In genomic region chr2:131047920-131048560, GRCh38 we compare ENCODE assay signal across 19 cellular contexts. TPM values are rescaled to one million over a fixed set of nuclear protein-coding genes. Genes with fewer than 3 reads are reported as not detected.
DNase-seq lines count a peak whose midpoint lies in the region; ATAC-seq and TF ChIP-seq lines count a peak whose summit lies in the region.
"Had no signal": no experiment of that assay in that cellular context is flagged by ENCODE, and none has a peak within 500 bp of the region (broad histone marks: within the 10 kb centered on the region; RNA-seq: fewer than 3 reads in every experiment).

No MANE protein-coding gene starts in this region.

- H3K9me3 ChIP-seq in HEK293 (ENCODE audit: control insufficient read depth, insufficient read depth, low read depth, low read length) = no peaks in the 10 kb centered on the region
- H3K9me3 ChIP-seq in osteoblast (ENCODE audit: low read depth, low read length) = no peaks in the 10 kb centered on the region
- H3K9me3 ChIP-seq in mucosa of descending colon = no peaks in the 10 kb centered on the region
- H3K9me3 ChIP-seq: BLaER1 had no signal

- H3K4me3 ChIP-seq in HEK293 (ENCODE audit: low read depth, low read length) (no peak overlapping the region), osteoblast (ENCODE audit: insufficient read depth, low read length) (no peak overlapping the region), mucosa of descending colon (no peak overlapping the region)
- H3K4me3 ChIP-seq: BLaER1 had no signal

- H3K4me1 Mint-ChIP-seq in activated T-cell treated with anti-CD3 and anti-CD28 coated beads, Interleukin-2, amount 50 U/mL, for 24 hours (ENCODE audit: low read depth) = no peaks in the 10 kb centered on the region
- H3K4me1 Mint-ChIP-seq in central memory CD8-positive, alpha-beta T cell = peaks cover 28% of the 10 kb centered on the region

- peak overlapping the region; percentile 29 for H3K27ac Mint-ChIP-seq in activated T-cell treated with anti-CD3 and anti-CD28 coated beads, Interleukin-2, amount 50 U/mL, for 24 hours
- H3K27ac Mint-ChIP-seq in central memory CD8-positive, alpha-beta T cell (ENCODE audit: low read depth) = peak overlapping the region; percentile 78

- no peak overlapping the region for H2AFZ ChIP-seq in osteoblast (ENCODE audit: low read length)

- H4K20me1 ChIP-seq in osteoblast (ENCODE audit: insufficient read depth, low read length) = peaks cover 11% of the 10 kb centered on the region

- no peak for TF ChIP-seq CTCF in HEK293 (tag by site-specific recombination; IDR thresholded peaks at IDR 0.05)
- TF ChIP-seq CTCF in osteoblast (IDR thresholded peaks at IDR 0.05; ENCODE audit: extremely low read depth, low read depth, low read length) = no peak
- no peak for TF ChIP-seq CTCF in mucosa of descending colon (IDR thresholded peaks at IDR 0.05)

- intact Hi-C loops in mucosa of descending colon (cut with DNase I, micrococcal nuclease) = no loop called here

- H3K27me3 ChIP-seq in osteoblast (ENCODE audit: insufficient read depth, low read length) = no peaks in the 10 kb centered on the region
- H3K27me3 ChIP-seq: BLaER1 had no signal

- H3K4me2 ChIP-seq in osteoblast (ENCODE audit: insufficient read depth, low read length) = no peak overlapping the region
- H3K4me2 ChIP-seq: BLaER1 had no signal

- ATAC-seq in central memory CD8-positive, alpha-beta T cell (replicated peaks; ENCODE audit: extremely low read depth, poor library complexity, severe bottlenecking) = no peak
- no peak for ATAC-seq in mucosa of descending colon
- ATAC-seq in HG03460 (IDR thresholded peaks at IDR 0.05; ENCODE audit: unreplicated experiment) = no peak

- POLR2A ChIA-PET in HEK293 (lab: Yijun Ruan, JAX) = no interaction called here

- H3K27ac ChIP-seq in HEK293 (ENCODE audit: extremely low read depth, low read depth, low read length) (no peak overlapping the region), osteoblast (ENCODE audit: low read depth, low read length) (no peak overlapping the region)
- H3K27ac ChIP-seq: BLaER1 had no signal

- H3K4me3 Mint-ChIP-seq in activated T-cell treated with anti-CD3 and anti-CD28 coated beads, Interleukin-2, amount 50 U/mL, for 24 hours = no peak overlapping the region
- H3K4me3 Mint-ChIP-seq in central memory CD8-positive, alpha-beta T cell = no peak overlapping the region

- no peaks in the 10 kb centered on the region for H3K9me3 Mint-ChIP-seq in activated T-cell treated with anti-CD3 and anti-CD28 coated beads, Interleukin-2, amount 50 U/mL, for 24 hours
- H3K9me3 Mint-ChIP-seq in central memory CD8-positive, alpha-beta T cell = no peaks in the 10 kb centered on the region

- CTCF ChIA-PET in HEK293 (lab: Yijun Ruan, JAX) = no interaction called here

- DNase-seq in activated T-cell treated with anti-CD3 and anti-CD28 coated beads, Interleukin-2, amount 50 U/mL, for 24 hours = no peak
- no peak for DNase-seq in activated T-cell treated with anti-CD3 and anti-CD28 coated beads, Interleukin-2, amount 50 U/mL, for 1 hour
- no peak for DNase-seq in central memory CD8-positive, alpha-beta T cell (ENCODE audit: low spot score in 2 of 2)
- DNase-seq in osteoblast (ENCODE audit: insufficient read length, low spot score, missing footprints) (peak; percentile 43), mucosa of descending colon (no peak), NCI-H526 (lab: John Stamatoyannopoulos, UW) (no peak)
- DNase-seq: DMS 273 treated with DMSO at 0.1 percent for 48 hours; GDM1; KBM-7; MV-4-11; NCI-H1417; NCI-H1930; NCI-H2171; NCI-H446; NK-92 treated with Interleukin-12 subunit alpha and Interleukin-12 subunit beta, amount 100 ng/mL, for 24 hours; SHP77 treated with DMSO at 0.1 percent for 48 hours had no signal

- H3K36me3 ChIP-seq in HEK293 (ENCODE audit: control insufficient read depth in 2 of 2, insufficient read depth in 1 of 2, low read length in 2 of 2) (peaks cover 1 to 81% of the 10 kb centered on the region in 2 experiments), osteoblast (ENCODE audit: insufficient read depth, low read length) (peaks cover 42% of the 10 kb centered on the region), mucosa of descending colon (ENCODE audit: low read depth) (no peaks in the 10 kb centered on the region)

- peaks cover 19% of the 10 kb centered on the region for H3K79me2 ChIP-seq in osteoblast (ENCODE audit: insufficient read depth, low read length)

- peaks cover 65% of the 10 kb centered on the region for H3K36me3 Mint-ChIP-seq in activated T-cell treated with anti-CD3 and anti-CD28 coated beads, Interleukin-2, amount 50 U/mL, for 24 hours (ENCODE audit: low read depth)
- peaks cover 46% of the 10 kb centered on the region for H3K36me3 Mint-ChIP-seq in central memory CD8-positive, alpha-beta T cell (ENCODE audit: insufficient read depth)

- H3K4me1 ChIP-seq in HEK293 (ENCODE audit: control insufficient read depth, insufficient read depth, low read length) (no peaks in the 10 kb centered on the region), osteoblast (ENCODE audit: insufficient read depth, low read length) (no peaks in the 10 kb centered on the region), mucosa of descending colon (ENCODE audit: low read depth) (no peaks in the 10 kb centered on the region)

- H3K27me3 Mint-ChIP-seq in activated T-cell treated with anti-CD3 and anti-CD28 coated beads, Interleukin-2, amount 50 U/mL, for 24 hours = no peaks in the 10 kb centered on the region
- H3K27me3 Mint-ChIP-seq in central memory CD8-positive, alpha-beta T cell = no peaks in the 10 kb centered on the region

TF ChIP-seq in HEK293, 187 proteins besides CTCF, POLR2A, EP300 and RAD21:
- peak; percentile 54 for TF ChIP-seq PRDM10 (tag by site-specific recombination; IDR thresholded peaks at IDR 0.05)
- no peak for TF ChIP-seq IKZF3 (tag by site-specific recombination; IDR thresholded peaks at IDR 0.05)
- no peak for TF ChIP-seq ZNF660 (tag by site-specific recombination; IDR thresholded peaks at IDR 0.05)

RNA-seq across cellular contexts. Expression of gene FAM168B, which starts 45.2 kb away (rescaled TPM):
- 100 and 117 TPM in 2 replicates for total RNA-seq in osteoblast
- 100 to 1,000 TPM in 1 of 3 donors, 10 to 100 TPM in 2; 79.1 to 131 (median 86.1) TPM for total RNA-seq in mucosa of descending colon

RNA-seq across cellular contexts. Expression of gene PLEKHB2, which starts 57.1 kb away (rescaled TPM):
- total RNA-seq in osteoblast (63.9 and 79.3 TPM in 2 replicates), mucosa of descending colon (100 to 1,000 TPM in 2 of 3 donors, 10 to 100 TPM in 1; 73.8 to 129 (median 124) TPM)
